ENCODE assay signal across 8 cellular contexts in the genomic region with DNA sequence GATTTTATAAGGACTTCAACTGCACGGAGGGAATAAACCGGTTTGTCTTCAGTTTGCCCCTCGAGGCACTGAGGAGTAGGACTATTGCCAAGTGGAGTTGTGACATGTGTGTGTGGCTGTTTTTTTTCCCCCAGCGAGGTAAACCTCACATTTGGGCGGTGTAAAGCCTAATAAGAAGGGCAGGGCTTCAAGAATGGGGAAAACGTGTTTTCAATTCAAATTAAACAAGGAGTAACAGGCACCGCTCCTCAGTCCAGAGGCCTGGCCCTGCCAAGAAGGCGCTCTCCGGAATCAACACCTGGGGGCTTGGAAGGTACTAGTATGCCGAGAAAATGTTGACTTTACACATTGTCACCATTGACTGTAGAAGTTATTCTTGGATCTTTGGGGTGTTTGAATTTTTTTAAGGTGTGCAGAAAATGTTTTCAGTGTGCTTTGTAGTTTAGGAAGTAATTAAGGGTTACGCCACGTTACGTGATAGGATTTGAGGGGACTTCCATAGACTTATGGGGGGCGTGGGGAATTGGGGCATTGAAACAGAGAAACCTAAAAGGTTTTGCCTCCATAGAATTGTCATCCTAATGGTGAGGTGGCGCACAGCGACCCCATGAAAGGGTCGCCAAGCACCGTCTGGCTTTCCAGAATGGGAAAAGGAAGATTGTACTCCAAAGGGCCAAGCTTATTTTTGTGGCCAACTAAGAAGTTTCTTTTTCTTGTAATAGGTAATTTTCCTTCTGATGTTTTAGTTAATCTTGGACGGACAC. TPM values are rescaled to one million over a fixed set of nuclear protein-coding genes. Genes with fewer than 3 reads are reported as not detected.
DNase-seq lines count a peak whose midpoint lies in the region; ATAC-seq and TF ChIP-seq lines count a peak whose summit lies in the region.

No MANE protein-coding gene starts in this region.

- CTCF ChIA-PET in GM10248 (lab: Yijun Ruan, JAX) = no interaction called here

- peaks cover 18% of the 10 kb centered on the region for H3K79me1 ChIP-seq in trophoblast cell (ENCODE audit: low read length)

- H2BK12ac ChIP-seq in trophoblast cell (ENCODE audit: low read length) = peak overlapping the region; percentile 23

- H2AFZ ChIP-seq in trophoblast cell (ENCODE audit: insufficient read depth, low read length, poor library complexity) = peak overlapping the region; percentile 10

- H3K36me3 ChIP-seq in SJCRH30 (no peaks in the 10 kb centered on the region), trophoblast cell (ENCODE audit: control insufficient read depth in 1 of 2, insufficient read depth in 2 of 2, low read length in 2 of 2) (no peaks in the 10 kb centered on the region)

- POLR2A ChIA-PET in GM10248 (lab: Yijun Ruan, JAX) = no interaction called here

- H3K4me2 ChIP-seq in trophoblast cell (ENCODE audit: low read length) = peak overlapping the region; percentile 89

- H3K4me3 ChIP-seq in SJCRH30 (peak overlapping the region; percentile 65), fibroblast of mammary gland (ENCODE audit: control insufficient read depth, low read depth, low read length) (peak overlapping the region; percentile 50), trophoblast cell (ENCODE audit: low read depth, low read length) (peak overlapping the region; percentile 81)

- H3K4me1 ChIP-seq in SJCRH30 = peaks cover 5% of the 10 kb centered on the region
- H3K4me1 ChIP-seq in trophoblast cell (ENCODE audit: control insufficient read depth in 1 of 2, insufficient read depth in 2 of 2, low read length in 2 of 2) = peaks cover 0 to 6% of the 10 kb centered on the region in 2 experiments

- H3K9me3 ChIP-seq in SJCRH30 (replicated peaks) (no peaks in the 10 kb centered on the region), trophoblast cell (ENCODE audit: insufficient read depth, low read depth, low read length) (no peaks in the 10 kb centered on the region)

- H4K91ac ChIP-seq in trophoblast cell (ENCODE audit: low read depth, low read length) = peak overlapping the region; percentile 73

- no peak for ATAC-seq in HG03520 (IDR thresholded peaks at IDR 0.05; ENCODE audit: unreplicated experiment)

- H3K18ac ChIP-seq in trophoblast cell (ENCODE audit: low read length) = peak overlapping the region; percentile 43

- TF ChIP-seq CTCF in fibroblast of mammary gland (conservative IDR thresholded peaks at IDR 0.05; ENCODE audit: control insufficient read depth, insufficient read depth, low read depth, low read length) (no peak), GM10248 (IDR thresholded peaks at IDR 0.05; ENCODE audit: control extremely low read depth, extremely low read depth, low read depth, missing control alignments) (no peak)

- H2AK5ac ChIP-seq in trophoblast cell (ENCODE audit: low read length) = peak overlapping the region; percentile 82

- peak overlapping the region; percentile 39 for H3K14ac ChIP-seq in trophoblast cell (ENCODE audit: low read length)

- H3K27me3 ChIP-seq in SJCRH30 (no peaks in the 10 kb centered on the region), trophoblast cell (ENCODE audit: insufficient read depth, low read length) (no peaks in the 10 kb centered on the region)

- no peak overlapping the region for H3K23ac ChIP-seq in trophoblast cell (ENCODE audit: low read length)

- H3K27ac ChIP-seq in SJCRH30 (no peak overlapping the region), trophoblast cell (ENCODE audit: low read depth, low read length) (peak overlapping the region; percentile 50)

- H3K9ac ChIP-seq in trophoblast cell (ENCODE audit: low read length) = peak overlapping the region; percentile 85

- peak overlapping the region; percentile 35 for H2BK5ac ChIP-seq in trophoblast cell (ENCODE audit: low read depth, low read length, poor library complexity)

- peak overlapping the region; percentile 10 for H4K12ac ChIP-seq in trophoblast cell (ENCODE audit: low read depth, low read length)

- whole genome bisulfite sequencing in trophoblast cell (ENCODE audit: extremely low coverage, insufficient coverage, insufficient read length) = no CpG with 5 or more reads among the region's 19 CpGs

- H3K79me2 ChIP-seq in trophoblast cell (ENCODE audit: control insufficient read depth, insufficient read depth, low read length, poor library complexity) = peaks cover 9% of the 10 kb centered on the region

- peak overlapping the region; percentile 40 for H2BK120ac ChIP-seq in trophoblast cell (ENCODE audit: insufficient read depth, low read length, poor library complexity)

- no peak overlapping the region for H3K4ac ChIP-seq in trophoblast cell (ENCODE audit: low read depth, low read length)

- peak overlapping the region; percentile 29 for H4K8ac ChIP-seq in trophoblast cell (ENCODE audit: low read depth, low read length)

- DNase-seq in ELR (ENCODE audit: low read depth) = peak; percentile 38
- DNase-seq in SJCRH30 = peak in 1 of 2 experiments; percentile 4
- no peak for DNase-seq in fibroblast of mammary gland (ENCODE audit: low read depth)
- DNase-seq in trophoblast cell = peak; percentile 49 to 57
- no peak for DNase-seq in GM10248 (ENCODE audit: extremely low spot score)
- DNase-seq in stimulated activated CD4-positive, alpha-beta T cell treated with anti-CD3 and anti-CD28 coated beads, Interleukin-2, amount 100 ng/mL, for 48 hours = no peak
- DNase-seq in NCI-H2081 treated with DMSO at 0.1 percent for 48 hours (lab: John Stamatoyannopoulos, UW) = no peak

RNA-seq across cellular contexts. Expression of a gene that starts 0.8 kb away (rescaled TPM):
- total RNA-seq in SJCRH30 (2014; rRNA removed; shearing (Covaris generic)) = 2.8 and 3.0 TPM in 2 replicates
- polyA plus RNA-seq in trophoblast cell (2013) = 39.0 and 41.3 TPM in 2 replicates

Comparison
In these comparisons a context has a peak if more than half of its experiments do, and no peak if none do; other contexts are left out.
1. DNase-seq: peak in ELR (single experiment) and trophoblast cell (2 of 2); none in fibroblast of mammary gland (single experiment), GM10248 (single experiment), stimulated activated CD4-positive, alpha-beta T cell treated with anti-CD3 and anti-CD28 coated beads, Interleukin-2, amount 100 ng/mL, for 48 hours (0 of 2) and NCI-H2081 treated with DMSO at 0.1 percent for 48 hours (single experiment).
2. Peak in every context shown above with its lines, with median percentiles within 50 percentile points of each other: H3K4me3 ChIP-seq.